1 cellular context compared by ENCODE assay signal in genomic region chr21:36115138-36115710, GRCh38.
TF ChIP-seq lines count a peak whose summit lies in the region.

No MANE protein-coding gene starts in this region.

TF ChIP-seq in HEK293, 187 proteins besides CTCF, POLR2A, EP300 and RAD21:
- TF ChIP-seq ZNF362 (tag by site-specific recombination; IDR thresholded peaks at IDR 0.05) = peak; percentile 74
- no peak for TF ChIP-seq ZNF2 (tag by site-specific recombination; IDR thresholded peaks at IDR 0.05)
